Comparison of ENCODE assay signal across 8 cellular contexts in the genomic region with DNA sequence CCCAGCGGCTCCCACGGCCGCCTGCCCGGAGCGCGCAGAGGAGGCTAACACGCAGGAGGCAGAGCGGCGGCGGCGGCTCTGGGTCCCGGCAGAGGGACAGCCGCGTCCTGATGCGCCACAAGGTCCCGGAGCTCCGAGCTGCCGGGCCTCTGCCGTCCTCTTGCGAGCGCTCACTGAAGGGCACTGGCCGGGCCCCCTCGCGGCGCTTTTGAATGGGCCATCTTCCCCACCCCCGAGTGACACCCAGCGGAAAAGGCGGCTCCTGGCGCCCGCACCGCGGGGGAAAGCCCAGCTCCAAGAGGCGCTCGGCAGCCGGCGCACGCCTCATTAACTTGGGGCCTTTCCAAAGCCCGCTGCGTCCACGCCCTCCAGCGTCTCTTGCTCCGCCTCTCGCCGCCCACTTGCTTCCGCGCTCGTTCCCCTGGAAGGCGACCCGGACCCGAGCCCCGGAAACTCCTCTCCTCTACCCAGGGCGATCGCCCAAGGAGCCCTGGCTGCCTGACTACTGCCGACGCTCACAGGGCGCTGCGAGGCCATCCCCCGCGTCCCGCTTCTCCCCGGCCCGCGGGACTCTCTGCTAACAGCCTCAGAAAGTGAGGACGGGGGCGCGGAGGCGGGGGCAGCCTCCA. TPM values are rescaled to one million over a fixed set of nuclear protein-coding genes. Genes with fewer than 3 reads are reported as not detected.
DNase-seq lines count a peak whose midpoint lies in the region; ATAC-seq and TF ChIP-seq lines count a peak whose summit lies in the region.

A gene (minus strand): TSS at position 363 of the 629 bp plus-strand sequence.

- no peaks in the 10 kb centered on the region for H3K9me3 Mint-ChIP-seq in activated naive CD8-positive, alpha-beta T cell (ENCODE audit: low read depth)
- peaks cover 31% of the 10 kb centered on the region for H3K9me3 Mint-ChIP-seq in glutamatergic neuron (ENCODE audit: unreplicated experiment)

- H3K27ac ChIP-seq in ovary (peak within 1 kb of the TSS; percentile 94 to 96), thyroid gland (peak within 1 kb of the TSS; percentile 98 to 99 (median 99))

- TF ChIP-seq EP300 in ovary (IDR thresholded peaks at IDR 0.05) = no peak

- ATAC-seq in HG02623 (IDR thresholded peaks at IDR 0.05; ENCODE audit: unreplicated experiment) = peak; percentile 83

- peak within 1 kb of the TSS; percentile 98 for H3K27ac Mint-ChIP-seq in activated naive CD8-positive, alpha-beta T cell
- H3K27ac Mint-ChIP-seq in glutamatergic neuron (ENCODE audit: unreplicated experiment) = peak within 1 kb of the TSS; percentile 99

- no peaks in the 10 kb centered on the region for H3K27me3 Mint-ChIP-seq in activated naive CD8-positive, alpha-beta T cell
- peaks cover 22% of the 10 kb centered on the region for H3K27me3 Mint-ChIP-seq in glutamatergic neuron (ENCODE audit: unreplicated experiment)

- WGBS in ovary, 3 donors = 0 to 1% (median 0%) methylated on average over 49 to 67 of the region's 67 CpGs
- 0 to 1% methylated on average over 17 to 38 of the region's 67 CpGs for WGBS in thyroid gland, 2 donors

- intact Hi-C loops in ovary (cut with DNase I) = loop anchor here in 2 of 4 donors (2.0 to 10.0 kb wide), 4 partner anchors 53 to 519 kb away; a partner anchor contains a TSS
- intact Hi-C loops in thyroid gland (cut with DNase I) = loop anchor here (10.0 kb wide), 2 partner anchors 117 to 477 kb away; no protein-coding TSS in a partner anchor

- H3K9me3 ChIP-seq in ovary (no peaks in the 10 kb centered on the region), thyroid gland (no peaks in the 10 kb centered on the region)

- H3K4me3 ChIP-seq in GM12864 (ENCODE audit: low read depth, low read length) (peak within 1 kb of the TSS; percentile 78), ovary (peak within 1 kb of the TSS; percentile 56), thyroid gland (replicated peaks in 1 of 3) (peak within 1 kb of the TSS; percentile 86 to 90 (median 89))

- no peaks in the 10 kb centered on the region for H3K27me3 ChIP-seq in ovary
- H3K27me3 ChIP-seq in thyroid gland = no peaks in the 10 kb centered on the region

- peaks cover 5% of the 10 kb centered on the region for H3K4me1 ChIP-seq in ovary (ENCODE audit: insufficient read depth)
- peaks cover 21 to 33% of the 10 kb centered on the region in 2 donors for H3K4me1 ChIP-seq in thyroid gland

- H3K4me1 Mint-ChIP-seq in activated naive CD8-positive, alpha-beta T cell (ENCODE audit: low read depth) = peaks cover 55% of the 10 kb centered on the region
- peaks cover 28% of the 10 kb centered on the region for H3K4me1 Mint-ChIP-seq in glutamatergic neuron (ENCODE audit: low read depth, unreplicated experiment)

- TF ChIP-seq POLR2A in ovary (IDR thresholded peaks at IDR 0.05) (peak; percentile 80), thyroid gland (IDR thresholded peaks at IDR 0.05) (peak; percentile 94 to 99)

- peak; percentile 45 for TF ChIP-seq CTCF in GM12864 (IDR thresholded peaks at IDR 0.05; ENCODE audit: low read depth, low read length, missing control alignments)
- TF ChIP-seq CTCF in glutamatergic neuron (IDR thresholded peaks at IDR 0.05; ENCODE audit: partially characterized antibody, unreplicated experiment) = peak; percentile 73
- peak in 2 of 3 donors; percentile 76 to 79 for TF ChIP-seq CTCF in ovary (IDR thresholded peaks at IDR 0.05)
- peak in 5 of 6 experiments; percentile 41 to 67 (median 60) for TF ChIP-seq CTCF in thyroid gland (IDR thresholded peaks at IDR 0.05)

- H3K36me3 ChIP-seq in ovary = no peaks in the 10 kb centered on the region
- peaks cover 0 to 11% of the 10 kb centered on the region in 2 donors for H3K36me3 ChIP-seq in thyroid gland

- peak; percentile 81 for DNase-seq in GM12864 (ENCODE audit: low read depth)
- DNase-seq in NCI-H1092 treated with DMSO at 0.1 percent for 48 hours (lab: John Stamatoyannopoulos, UW) = peak; percentile 82
- DNase-seq in SKM-1 treated with dmso at 0.1 percent for 144 hours (lab: John Stamatoyannopoulos, UW; ENCODE audit: unreplicated experiment) = peak; percentile 49
- peak; percentile 98 for DNase-seq in glutamatergic neuron
- DNase-seq in ovary = peak; percentile 92 to 97 (median 96)
- DNase-seq in thyroid gland = peak; percentile 95 to 97

- peaks cover 15% of the 10 kb centered on the region for H3K36me3 Mint-ChIP-seq in activated naive CD8-positive, alpha-beta T cell
- peaks cover 12% of the 10 kb centered on the region for H3K36me3 Mint-ChIP-seq in glutamatergic neuron (ENCODE audit: unreplicated experiment)

- peak within 1 kb of the TSS; percentile 96 for H3K4me3 Mint-ChIP-seq in activated naive CD8-positive, alpha-beta T cell
- H3K4me3 Mint-ChIP-seq in glutamatergic neuron (ENCODE audit: unreplicated experiment) = peak within 1 kb of the TSS; percentile 100

RNA-seq across cellular contexts. Expression of the gene that starts here (rescaled TPM):
- total RNA-seq in glutamatergic neuron (ENCODE audit: unreplicated experiment) (169 TPM), ovary (10 to 100 TPM in 6 of 7 donors, 1 to 10 TPM in 1; 3.8 to 37.7 (median 19.6) TPM), thyroid gland (10 to 100 TPM; 45.2 to 73.1 (median 57.5) TPM)
- 10 to 100 TPM; 11.4 to 13.1 TPM for polyA plus RNA-seq in ovary

Comparison
In these comparisons a context has a peak if more than half of its experiments do, and no peak if none do; other contexts are left out.
1. Peak in every context shown above with its lines: DNase-seq, ATAC-seq, H3K4me3 ChIP-seq and H3K27ac ChIP-seq.